Comparison of ENCODE assay signal across 11 cellular contexts in genomic region chr2:177332992-177333388, GRCh38. TPM values are rescaled to one million over a fixed set of nuclear protein-coding genes. Genes with fewer than 3 reads are reported as not detected.
DNase-seq lines count a peak whose midpoint lies in the region; ATAC-seq and TF ChIP-seq lines count a peak whose summit lies in the region.
"Had no signal": no experiment of that assay in that cellular context is flagged by ENCODE, and none has a peak within 500 bp of the region (broad histone marks: within the 10 kb centered on the region; RNA-seq: fewer than 3 reads in every experiment).

No MANE protein-coding gene starts in this region.

- H2BK20ac ChIP-seq in IMR-90 (ENCODE audit: low read depth, low read length), result peak overlapping the region; percentile 82

- DNase-seq in IMR-90 (no peak), adrenal gland (peak in 2 of 7 donors; percentile 26 to 58), left lobe of liver (ENCODE audit: low spot score) (peak; percentile 61), testis (no peak), islet precursor cell (no peak), HEK293T (ENCODE audit: extremely low spot score) (no peak), NCI-H1105 treated with DMSO at 0.1 percent for 48 hours (lab: John Stamatoyannopoulos, UW) (no peak)
- no peak for DNase-seq in activated CD4-positive, alpha-beta T cell treated with anti-CD3 and anti-CD28 coated beads for 4 hours

- H3K9me3 ChIP-seq in IMR-90 (ENCODE audit: control insufficient read depth, insufficient read depth, low read length) (no peaks in the 10 kb centered on the region), adrenal gland (replicated peaks in 1 of 3) (no peaks in the 10 kb centered on the region), testis (no peaks in the 10 kb centered on the region)
- H3K9me3 ChIP-seq: heart left ventricle, Peyer's patch had no signal

- H3K9me1 ChIP-seq in IMR-90 (ENCODE audit: insufficient read depth, low read length), result no peaks in the 10 kb centered on the region; the same call in 1 of the 2 replicates

- H3K14ac ChIP-seq in IMR-90 (replicated peaks; ENCODE audit: low read depth, low read length), result peak overlapping the region; percentile 47; the same call in 1 of the 2 replicates

- peak overlapping the region; percentile 97 for H3K18ac ChIP-seq in IMR-90 (ENCODE audit: low read depth, low read length)

- H3K9ac ChIP-seq in IMR-90 (ENCODE audit: low read depth, low read length), result peak overlapping the region; percentile 82
- H3K9ac ChIP-seq: neural progenitor cell had no signal

- no peak for TF ChIP-seq RAD21 in IMR-90 (IDR thresholded peaks at IDR 0.05; ENCODE audit: low read length)

- H3K79me1 ChIP-seq in IMR-90 (ENCODE audit: low read depth in 1 of 2, low read length in 2 of 2), result peaks cover 3 to 8% of the 10 kb centered on the region in 2 experiments; a peak in 2 of 4 replicates

- H4K8ac ChIP-seq in IMR-90 (ENCODE audit: low read depth in 2 of 2, low read length in 2 of 2), result peak overlapping the region; percentile 81 to 83

- peak overlapping the region; percentile 76 for H2AK9ac ChIP-seq in IMR-90 (replicated peaks; ENCODE audit: low read depth, low read length, poor library complexity)

- H2BK5ac ChIP-seq in IMR-90 (ENCODE audit: low read depth, low read length, poor library complexity, severe bottlenecking), result peak overlapping the region; percentile 87

- peak overlapping the region; percentile 69; the same call in 2 of the 3 replicates for H2BK15ac ChIP-seq in IMR-90 (ENCODE audit: low read depth, low read length)

- peak overlapping the region; percentile 89 for H3K4ac ChIP-seq in IMR-90 (ENCODE audit: low read depth, low read length)

- H3K56ac ChIP-seq in IMR-90 (ENCODE audit: extremely low read depth, insufficient read depth, low read length), result peak overlapping the region; percentile 80

- H4K91ac ChIP-seq in IMR-90 (ENCODE audit: insufficient read depth, low read depth, low read length), result peak overlapping the region; percentile 94

- H3K27ac ChIP-seq in IMR-90 (ENCODE audit: insufficient read depth, low read length) (peak overlapping the region; percentile 98), adrenal gland (peak overlapping the region in 4 of 5 donors; percentile 8 to 33 (median 24)), testis (peak overlapping the region; percentile 62 to 75)
- H3K27ac ChIP-seq: neural progenitor cell, Peyer's patch had no signal

- peak overlapping the region; percentile 84 for H3K4me2 ChIP-seq in IMR-90 (ENCODE audit: low read depth, low read length)
- H3K4me2 ChIP-seq: neural progenitor cell had no signal

- dilution Hi-C loops in IMR-90 (cut with HindIII; ENCODE audit: low sequenced_read_pairs, unreplicated experiment), result no loop called here

- H4K20me1 ChIP-seq in IMR-90 (ENCODE audit: insufficient read depth, low read length), result no peaks in the 10 kb centered on the region

- 0 out of 2 replicates have a peak, but pooled peaks have one; percentile 7 for ATAC-seq in IMR-90 (ENCODE audit: low read depth)
- peak; percentile 74 for ATAC-seq in left lobe of liver

- H3K27me3 ChIP-seq in IMR-90 (ENCODE audit: control insufficient read depth, insufficient read depth, low read length) (no peaks in the 10 kb centered on the region), adrenal gland (no peaks in the 10 kb centered on the region), testis (no peaks in the 10 kb centered on the region)
- H3K27me3 ChIP-seq: heart left ventricle, neural progenitor cell, Peyer's patch had no signal

- intact Hi-C loops in IMR-90 (cut with micrococcal nuclease) (loop anchor here (1.0 to 5.0 kb wide), 4 partner anchors 70 to 169 kb away; no protein-coding TSS in a partner anchor), adrenal gland (cut with DNase I) (loop anchor here (5.0 to 10.0 kb wide), 5 partner anchors 82 to 432 kb away; no protein-coding TSS in a partner anchor), testis (cut with DNase I; ENCODE audit: low total_unique reads) (loop anchor here (10.0 kb wide), 1 partner anchor 412 kb away; no protein-coding TSS in a partner anchor)

- no peak for TF ChIP-seq CTCF in IMR-90 (conservative IDR thresholded peaks at IDR 0.05; ENCODE audit: low read depth, low read length)
- no peak for TF ChIP-seq CTCF in adrenal gland (IDR thresholded peaks at IDR 0.05)
- no peak for TF ChIP-seq CTCF in testis (IDR thresholded peaks at IDR 0.05)

- TF ChIP-seq POLR2A in IMR-90 (IDR thresholded peaks at IDR 0.05; ENCODE audit: low read depth, low read length), result no peak
- TF ChIP-seq POLR2A in adrenal gland (IDR thresholded peaks at IDR 0.05), result peak in 1 of 2 donors; percentile 42
- no peak for TF ChIP-seq POLR2A in testis (IDR thresholded peaks at IDR 0.05)

- WGBS in IMR-90 (ENCODE audit: extremely low coverage in 2 of 2, insufficient read length in 1 of 2), 2 experiments, result no CpG with 5 or more reads among the region's 5 CpGs
- 44 to 72% (median 51%) methylated on average over 5 of the region's 5 CpGs for WGBS in adrenal gland, 4 donors
- WGBS in testis, 2 donors, result 52 to 65% methylated on average over 5 of the region's 5 CpGs

- POLR2A ChIA-PET in IMR-90 (lab: Charles Lee; ENCODE audit: unreplicated experiment) (interaction anchor here (1.1 to 1.7 kb wide), 2 partner anchors 68 to 167 kb away, joined by 3 to 6 read pairs; partner anchors contain the start of gene NFE2L2), HEK293T (lab: Yijun Ruan, JAX) (interaction anchor here (1.1 kb wide), 1 partner anchor 59 kb away, joined by 3 read pairs; the partner anchor contains the start of gene AGPS)

- H2BK120ac ChIP-seq in IMR-90 (ENCODE audit: low read depth, low read length), result peak overlapping the region; percentile 85

- in situ Hi-C loops in IMR-90 (cut with MboI; ENCODE audit: low sequenced_read_pairs), result loop anchor here (5.0 to 10.0 kb wide), 4 partner anchors 71 to 392 kb away; partner anchors contain the start of gene NFE2L2

- peak overlapping the region; percentile 38 for H2AK5ac ChIP-seq in IMR-90 (ENCODE audit: low read depth, low read length)

- peak overlapping the region; percentile 85 for H2AFZ ChIP-seq in IMR-90 (replicated peaks; ENCODE audit: low read length, poor library complexity)
- H2AFZ ChIP-seq: neural progenitor cell had no signal

- peaks cover 18% of the 10 kb centered on the region for H3K4me1 ChIP-seq in IMR-90 (ENCODE audit: control insufficient read depth, insufficient read depth, low read length)
- peaks cover 0 to 5% of the 10 kb centered on the region in 2 donors for H3K4me1 ChIP-seq in adrenal gland (replicated peaks in 1 of 2)
- peaks cover 16% of the 10 kb centered on the region for H3K4me1 ChIP-seq in testis
- H3K4me1 ChIP-seq: Peyer's patch had no signal

- peak overlapping the region; percentile 99 for H4K5ac ChIP-seq in IMR-90 (ENCODE audit: low read depth, low read length)

- H3K23ac ChIP-seq in IMR-90 (ENCODE audit: low read depth, low read length), result peak overlapping the region; percentile 25; the same call in 1 of the 2 replicates

- BruUV-seq in IMR-90 (replicated peaks; lab: Mats Ljungman, UMichigan), result no TSS peak

- CTCF ChIA-PET in IMR-90 (lab: Yijun Ruan, JAX), result interaction anchor here (0.7 to 2.0 kb wide), 6 partner anchors 28 to 392 kb away, joined by 3 to 22 read pairs (median 4); no protein-coding TSS in a partner anchor
- CTCF ChIA-PET in HEK293T (lab: Yijun Ruan, JAX), result interaction anchor here (1.3 to 5.3 kb wide), 3 partner anchors 83 to 171 kb away, joined by 3 to 35 read pairs (median 5); no protein-coding TSS in a partner anchor

- H3K36me3 ChIP-seq in IMR-90 (ENCODE audit: control insufficient read depth, insufficient read depth, low read length) (no peaks in the 10 kb centered on the region), adrenal gland (replicated peaks in 1 of 2) (no peaks in the 10 kb centered on the region), testis (ENCODE audit: low read depth, missing control alignments) (no peaks in the 10 kb centered on the region)
- H3K36me3 ChIP-seq: neural progenitor cell, Peyer's patch had no signal

- H3K4me3 ChIP-seq in IMR-90 (ENCODE audit: insufficient read depth, low read depth, low read length) (no peak overlapping the region), adrenal gland (no peak overlapping the region), testis (no peak overlapping the region)
- H3K4me3 ChIP-seq: neural progenitor cell, Peyer's patch had no signal

TF ChIP-seq in IMR-90, 13 proteins besides CTCF, POLR2A, EP300 and RAD21 (continues in another document):
- TF ChIP-seq FOS (IDR thresholded peaks at IDR 0.05; ENCODE audit: low read depth, low read length), result no peak
- TF ChIP-seq RCOR1 (IDR thresholded peaks at IDR 0.05; ENCODE audit: insufficient replicate concordance, low read length), result no peak
- no peak for TF ChIP-seq MAFK (IDR thresholded peaks at IDR 0.05; ENCODE audit: low read depth, low read length)
- no peak for TF ChIP-seq RFX5 (IDR thresholded peaks at IDR 0.05; ENCODE audit: low read depth, low read length)

TF ChIP-seq in HEK293T, 16 proteins besides CTCF, POLR2A, EP300 and RAD21:
- TF ChIP-seq BHLHE40 (IDR thresholded peaks at IDR 0.05; ENCODE audit: borderline replicate concordance), result no peak
- no peak for TF ChIP-seq FOXM1 (IDR thresholded peaks at IDR 0.05; ENCODE audit: borderline replicate concordance)
- TF ChIP-seq ZNF384 (IDR thresholded peaks at IDR 0.05), result no peak
- TF ChIP-seq FOXK2 (IDR thresholded peaks at IDR 0.05), result no peak
- TF ChIP-seq ELF4 (IDR thresholded peaks at IDR 0.05), result no peak
- TF ChIP-seq L3MBTL2 (conservative IDR thresholded peaks at IDR 0.05), result no peak
- TF ChIP-seq NFRKB (IDR thresholded peaks at IDR 0.05), result no peak
- TF ChIP-seq CTBP1 (IDR thresholded peaks at IDR 0.05; ENCODE audit: borderline replicate concordance), result no peak
TF ChIP-seq in HEK293T: peak in this region for 0.

RNA-seq across cellular contexts. Expression of gene AGPS, which starts 59.6 kb away (rescaled TPM):
- 18.6 and 34.4 TPM in 2 replicates for total RNA-seq in IMR-90 (2012; rRNA removed)
- 5.5 and 6.6 TPM in 2 replicates for polyA plus RNA-seq in IMR-90 (2012; rRNA removed)
- 2.5 and 7.5 TPM in 2 replicates for polyA plus RNA-seq in IMR-90 (2012; cell fraction: cytosol; rRNA removed)
- polyA plus RNA-seq in IMR-90 (2012; cell fraction: nucleus; rRNA removed; ENCODE audit: low replicate concordance), result 2.3 and 3.0 TPM in 2 replicates
- 10 to 100 TPM; 24.6 to 43.1 (median 34.0) TPM for total RNA-seq in adrenal gland
- polyA plus RNA-seq in adrenal gland, result 10 to 100 TPM in 1 of 3 donors, 1 to 10 TPM in 2; 3.8 to 29.4 (median 6.1) TPM
- total RNA-seq in left lobe of liver, result 31.0 TPM
- total RNA-seq in testis, result 10 to 100 TPM; 55.7 to 73.4 TPM
- polyA plus RNA-seq in testis (ENCODE audit: insufficient read depth, low read depth, low replicate concordance), result 36.7 TPM

Comparison
In these comparisons a context has a peak if more than half of its experiments do, and no peak if none do; other contexts are left out.
1. H3K27ac ChIP-seq: peak in every context shown above with its lines; median percentile 98 in IMR-90; 68 in testis; 24 in adrenal gland.